In genomic region chr9:86022687-86023266, GRCh38 we compare ENCODE assay signal across 19 cellular contexts.
DNase-seq lines count a peak whose midpoint lies in the region; ATAC-seq and TF ChIP-seq lines count a peak whose summit lies in the region.
"Had no signal": no experiment of that assay in that cellular context is flagged by ENCODE, and none has a peak within 500 bp of the region (broad histone marks: within the 10 kb centered on the region; RNA-seq: fewer than 3 reads in every experiment).

No MANE protein-coding gene starts in this region.

- no peak overlapping the region for H3K4me3 Mint-ChIP-seq in activated CD8-positive, alpha-beta memory T cell treated with anti-CD3 and anti-CD28 coated beads, Interleukin-2, amount 10 ng/mL, durations not matched to agents 7 days and 5 days
- no peak overlapping the region for H3K4me3 Mint-ChIP-seq in activated naive CD8-positive, alpha-beta T cell treated with anti-CD3 and anti-CD28 coated beads for 36 hours
- H3K4me3 Mint-ChIP-seq in nephron progenitor cell = no peak overlapping the region
- H3K4me3 Mint-ChIP-seq: CD14-positive monocyte; stimulated activated memory B cell treated with anti-CD40 and anti-IgM and Interleukin-4, amounts not matched to agents 10 μg/mL and 1 μg/mL and 100 μg/mL, for 72 hours had no signal

- H3K27ac ChIP-seq in RWPE1 = no peak overlapping the region
- no peak overlapping the region for H3K27ac ChIP-seq in substantia nigra (ENCODE audit: low read depth, low read length, poor library complexity, severe bottlenecking)
- H3K27ac ChIP-seq: left ventricle myocardium inferior, psoas muscle, spleen, WERI-Rb-1 had no signal

- no peaks in the 10 kb centered on the region for H3K27me3 Mint-ChIP-seq in activated CD8-positive, alpha-beta memory T cell treated with anti-CD3 and anti-CD28 coated beads, Interleukin-2, amount 10 ng/mL, durations not matched to agents 7 days and 5 days
- H3K27me3 Mint-ChIP-seq in activated naive CD8-positive, alpha-beta T cell treated with anti-CD3 and anti-CD28 coated beads for 36 hours = no peaks in the 10 kb centered on the region
- no peaks in the 10 kb centered on the region for H3K27me3 Mint-ChIP-seq in nephron progenitor cell (ENCODE audit: low read depth, poor library complexity)
- H3K27me3 Mint-ChIP-seq: stimulated activated memory B cell treated with anti-CD40 and anti-IgM and Interleukin-4, amounts not matched to agents 10 μg/mL and 1 μg/mL and 100 μg/mL, for 72 hours had no signal

- peaks cover 23% of the 10 kb centered on the region for H3K4me1 Mint-ChIP-seq in activated CD8-positive, alpha-beta memory T cell treated with anti-CD3 and anti-CD28 coated beads, Interleukin-2, amount 10 ng/mL, durations not matched to agents 7 days and 5 days
- H3K4me1 Mint-ChIP-seq in activated naive CD8-positive, alpha-beta T cell treated with anti-CD3 and anti-CD28 coated beads for 36 hours = peaks cover 21% of the 10 kb centered on the region
- peaks cover 11% of the 10 kb centered on the region for H3K4me1 Mint-ChIP-seq in nephron progenitor cell
- H3K4me1 Mint-ChIP-seq: CD14-positive monocyte; stimulated activated memory B cell treated with anti-CD40 and anti-IgM and Interleukin-4, amounts not matched to agents 10 μg/mL and 1 μg/mL and 100 μg/mL, for 72 hours had no signal

- H3K27ac Mint-ChIP-seq in activated CD8-positive, alpha-beta memory T cell treated with anti-CD3 and anti-CD28 coated beads, Interleukin-2, amount 10 ng/mL, durations not matched to agents 7 days and 5 days = peak overlapping the region; percentile 79
- H3K27ac Mint-ChIP-seq in activated naive CD8-positive, alpha-beta T cell treated with anti-CD3 and anti-CD28 coated beads for 36 hours = peak overlapping the region; percentile 47
- peak overlapping the region; percentile 93 for H3K27ac Mint-ChIP-seq in nephron progenitor cell
- H3K27ac Mint-ChIP-seq: CD14-positive monocyte; stimulated activated memory B cell treated with anti-CD40 and anti-IgM and Interleukin-4, amounts not matched to agents 10 μg/mL and 1 μg/mL and 100 μg/mL, for 72 hours had no signal

- no peaks in the 10 kb centered on the region for H3K9me3 Mint-ChIP-seq in activated CD8-positive, alpha-beta memory T cell treated with anti-CD3 and anti-CD28 coated beads, Interleukin-2, amount 10 ng/mL, durations not matched to agents 7 days and 5 days (ENCODE audit: low read depth)
- no peaks in the 10 kb centered on the region for H3K9me3 Mint-ChIP-seq in activated naive CD8-positive, alpha-beta T cell treated with anti-CD3 and anti-CD28 coated beads for 36 hours
- H3K9me3 Mint-ChIP-seq in nephron progenitor cell = no peaks in the 10 kb centered on the region
- H3K9me3 Mint-ChIP-seq: stimulated activated memory B cell treated with anti-CD40 and anti-IgM and Interleukin-4, amounts not matched to agents 10 μg/mL and 1 μg/mL and 100 μg/mL, for 72 hours had no signal

- peak; percentile 77 for DNase-seq in activated CD8-positive, alpha-beta memory T cell treated with anti-CD3 and anti-CD28 coated beads, Interleukin-2, amount 10 ng/mL, durations not matched to agents 7 days and 5 days
- DNase-seq in activated CD8-positive, alpha-beta memory T cell treated with anti-CD3 and anti-CD28 coated beads, Interleukin-2, amount 50 U/mL, for 4 hours = no peak
- DNase-seq in Jurkat, Clone E6-1 (ENCODE audit: low read depth, low spot score) = peak; percentile 90
- peak; percentile 9 for DNase-seq in activated naive CD8-positive, alpha-beta T cell treated with anti-CD3 and anti-CD28 coated beads for 36 hours
- DNase-seq in nephron progenitor cell = no peak
- no peak for DNase-seq in RWPE1 (ENCODE audit: low spot score)
- no peak for DNase-seq in substantia nigra (lab: John Stamatoyannopoulos, UW)
- no peak for DNase-seq in NCI-H1048 (lab: John Stamatoyannopoulos, UW)
- DNase-seq: amniotic stem cell, foreskin melanocyte, left ventricle myocardium inferior, NCI-H1417, psoas muscle, spleen, SW 1271, WERI-Rb-1 had no signal

- POLR2A ChIA-PET in RWPE1 (lab: Yijun Ruan, JAX; ENCODE audit: low non-redundant PET) = no interaction called here

- TF ChIP-seq CTCF in nephron progenitor cell (IDR thresholded peaks at IDR 0.05) (no peak), RWPE1 (conservative IDR thresholded peaks at IDR 0.05; ENCODE audit: low read depth) (no peak)

- H3K36me3 Mint-ChIP-seq in activated CD8-positive, alpha-beta memory T cell treated with anti-CD3 and anti-CD28 coated beads, Interleukin-2, amount 10 ng/mL, durations not matched to agents 7 days and 5 days = peaks cover 58% of the 10 kb centered on the region
- H3K36me3 Mint-ChIP-seq in activated naive CD8-positive, alpha-beta T cell treated with anti-CD3 and anti-CD28 coated beads for 36 hours = peaks cover 61% of the 10 kb centered on the region
- peaks cover 85% of the 10 kb centered on the region for H3K36me3 Mint-ChIP-seq in nephron progenitor cell (ENCODE audit: low read depth)

- CTCF ChIA-PET in activated CD8-positive, alpha-beta memory T cell treated with anti-CD3 and anti-CD28 coated beads, Interleukin-2, amount 10 ng/mL, durations not matched to agents 7 days and 5 days (lab: Charles Lee) = interaction anchor here (0.9 kb wide), 1 partner anchor 78 kb away, joined by 3 read pairs; no protein-coding TSS in a partner anchor
- CTCF ChIA-PET in RWPE1 (lab: Yijun Ruan, JAX) = no interaction called here

- no peak overlapping the region for H3K4me3 ChIP-seq in Jurkat, Clone E6-1 (ENCODE audit: low read length)
- H3K4me3 ChIP-seq: K562, left ventricle myocardium inferior, psoas muscle, spleen had no signal

- ATAC-seq in activated CD8-positive, alpha-beta memory T cell treated with anti-CD3 and anti-CD28 coated beads, Interleukin-2, amount 10 ng/mL, durations not matched to agents 7 days and 5 days = peak; percentile 91
- ATAC-seq: K562; psoas muscle; stimulated activated memory B cell treated with anti-CD40 and anti-IgM and Interleukin-4, amounts not matched to agents 10 μg/mL and 1 μg/mL and 100 μg/mL, for 72 hours had no signal

Comparison
In these comparisons a context has a peak if more than half of its experiments do, and no peak if none do; other contexts are left out.
1. DNase-seq: peak in activated CD8-positive, alpha-beta memory T cell treated with anti-CD3 and anti-CD28 coated beads, Interleukin-2, amount 10 ng/mL, durations not matched to agents 7 days and 5 days (single experiment), Jurkat, Clone E6-1 (single experiment) and activated naive CD8-positive, alpha-beta T cell treated with anti-CD3 and anti-CD28 coated beads for 36 hours (single experiment); none in activated CD8-positive, alpha-beta memory T cell treated with anti-CD3 and anti-CD28 coated beads, Interleukin-2, amount 50 U/mL, for 4 hours (single experiment), nephron progenitor cell (single experiment), RWPE1 (single experiment), substantia nigra (0 of 49) and NCI-H1048 (single experiment).
2. Peak in every context shown above with its lines, with median percentiles within 50 percentile points of each other: H3K27ac Mint-ChIP-seq.